Comparison of ENCODE assay signal across 1 cellular context in genomic region chr2:62194558-62195420, GRCh38.
A peak's percentile ranks its signal among the peaks of the same experiment; 100 is the strongest.
TF ChIP-seq lines count a peak whose summit lies in the region.

No MANE protein-coding gene starts in this region.

TF ChIP-seq in HepG2, 621 proteins besides CTCF, POLR2A, EP300 and RAD21 (continued from another document and continues in another):
- peak; percentile 55 for TF ChIP-seq CREM (IDR thresholded peaks at IDR 0.05)
- no peak for TF ChIP-seq CREM (CRISPR knock-in tag; IDR thresholded peaks at IDR 0.05)
- TF ChIP-seq SAP130 (CRISPR knock-in tag; IDR thresholded peaks at IDR 0.05; ENCODE audit: low read depth), result peak; percentile 96
- peak; percentile 59; the same call in 1 of the 2 replicates for TF ChIP-seq SPEN (CRISPR knock-in tag; IDR thresholded peaks at IDR 0.05; ENCODE audit: low read depth)
- TF ChIP-seq ZNF800 (CRISPR knock-in tag; IDR thresholded peaks at IDR 0.05), result peak; percentile 57; the same call in 1 of the 2 replicates
- no peak for TF ChIP-seq AHR (CRISPR knock-in tag; IDR thresholded peaks at IDR 0.05)
- no peak for TF ChIP-seq SNAPC4 (CRISPR knock-in tag; IDR thresholded peaks at IDR 0.05)
- TF ChIP-seq ZNF790 (CRISPR knock-in tag; IDR thresholded peaks at IDR 0.05; ENCODE audit: borderline replicate concordance), result peak; percentile 71; the same call in 1 of the 2 replicates
- TF ChIP-seq ZNF34 (CRISPR knock-in tag; IDR thresholded peaks at IDR 0.05; ENCODE audit: borderline replicate concordance), result no peak
- no peak; the same call in 1 of the 2 replicates for TF ChIP-seq KMT2A (CRISPR knock-in tag; IDR thresholded peaks at IDR 0.05)
- no peak for TF ChIP-seq RORA (CRISPR knock-in tag; IDR thresholded peaks at IDR 0.05)
- TF ChIP-seq PAX8 (CRISPR knock-in tag; IDR thresholded peaks at IDR 0.05; ENCODE audit: borderline replicate concordance), result 0 out of 2 replicates have a peak, but pooled peaks have one; percentile 22
- no peak for TF ChIP-seq ZNF75D (CRISPR knock-in tag; IDR thresholded peaks at IDR 0.05; ENCODE audit: borderline replicate concordance)
- no peak for TF ChIP-seq FOSL1 (CRISPR knock-in tag; IDR thresholded peaks at IDR 0.05; ENCODE audit: borderline replicate concordance)
- peak; percentile 72 for TF ChIP-seq SP5 (CRISPR knock-in tag; IDR thresholded peaks at IDR 0.05; ENCODE audit: borderline replicate concordance, low read depth)
- no peak for TF ChIP-seq ZBTB39 (CRISPR knock-in tag; IDR thresholded peaks at IDR 0.05)
- peak; percentile 74; the same call in 1 of the 2 replicates for TF ChIP-seq ZNF124 (CRISPR knock-in tag; IDR thresholded peaks at IDR 0.05)
- TF ChIP-seq MIER2 (CRISPR knock-in tag; IDR thresholded peaks at IDR 0.05), result 0 out of 2 replicates have a peak, but pooled peaks have one; percentile 24
- TF ChIP-seq SCMH1 (CRISPR knock-in tag; IDR thresholded peaks at IDR 0.05; ENCODE audit: borderline replicate concordance), result no peak
- no peak for TF ChIP-seq MBNL3 (CRISPR knock-in tag; conservative IDR thresholded peaks at IDR 0.05)
- 0 out of 2 replicates have a peak, but pooled peaks have one; percentile 18 for TF ChIP-seq NR2F2 (IDR thresholded peaks at IDR 0.05; ENCODE audit: borderline replicate concordance, low read depth)
- no peak; the same call in 1 of the 2 replicates for TF ChIP-seq TOPORS (CRISPR knock-in tag; IDR thresholded peaks at IDR 0.05)
- peak; percentile 82; the same call in 1 of the 2 replicates for TF ChIP-seq ZNF564 (CRISPR knock-in tag; IDR thresholded peaks at IDR 0.05)
- no peak for TF ChIP-seq ZNF576 (CRISPR knock-in tag; IDR thresholded peaks at IDR 0.05)
- no peak for TF ChIP-seq NR3C1 (CRISPR knock-in tag; IDR thresholded peaks at IDR 0.05)
- TF ChIP-seq ZNF891 (CRISPR knock-in tag; IDR thresholded peaks at IDR 0.05), result no peak
- no peak; the same call in 1 of the 2 replicates for TF ChIP-seq CC2D1A (CRISPR knock-in tag; IDR thresholded peaks at IDR 0.05)
- TF ChIP-seq ZNF773 (CRISPR knock-in tag; IDR thresholded peaks at IDR 0.05; ENCODE audit: borderline replicate concordance), result no peak; the same call in 1 of the 2 replicates
- TF ChIP-seq ARID2 (CRISPR knock-in tag; IDR thresholded peaks at IDR 0.05; ENCODE audit: borderline replicate concordance), result no peak
- no peak for TF ChIP-seq SOX13 (IDR thresholded peaks at IDR 0.05)
- TF ChIP-seq SOX13 (CRISPR knock-in tag; conservative IDR thresholded peaks at IDR 0.05 in 1 of 2, IDR thresholded peaks at IDR 0.05 in 1 of 2), result peak in 1 of 2 experiments; percentile 65; a peak in 2 of 4 replicates
- no peak for TF ChIP-seq ZNF275 (CRISPR knock-in tag; IDR thresholded peaks at IDR 0.05; ENCODE audit: borderline replicate concordance)
- 0 out of 2 replicates have a peak, but pooled peaks have one; percentile 67 for TF ChIP-seq ZNF224 (CRISPR knock-in tag; IDR thresholded peaks at IDR 0.05)
- TF ChIP-seq ZNF704 (CRISPR knock-in tag; IDR thresholded peaks at IDR 0.05; ENCODE audit: borderline replicate concordance), result 0 out of 2 replicates have a peak, but pooled peaks have one; percentile 37
- no peak for TF ChIP-seq NFATC3 (CRISPR knock-in tag; IDR thresholded peaks at IDR 0.05)
- TF ChIP-seq RBFOX2 (IDR thresholded peaks at IDR 0.05; ENCODE audit: low read depth, low read length), result no peak
- peak; percentile 59 for TF ChIP-seq THAP11 (CRISPR knock-in tag; IDR thresholded peaks at IDR 0.05)
- TF ChIP-seq ZC3H4 (CRISPR knock-in tag; IDR thresholded peaks at IDR 0.05; ENCODE audit: borderline replicate concordance), result no peak
- TF ChIP-seq ZBTB25 (CRISPR knock-in tag; IDR thresholded peaks at IDR 0.05), result peak; percentile 93
- no peak; the same call in 1 of the 2 replicates for TF ChIP-seq ZNF660 (CRISPR knock-in tag; IDR thresholded peaks at IDR 0.05; ENCODE audit: borderline replicate concordance, low read depth)
- no peak for TF ChIP-seq ZNF83 (CRISPR knock-in tag; IDR thresholded peaks at IDR 0.05; ENCODE audit: borderline replicate concordance)
- peak; percentile 68; the same call in 1 of the 2 replicates for TF ChIP-seq DPF2 (CRISPR knock-in tag; IDR thresholded peaks at IDR 0.05; ENCODE audit: borderline replicate concordance, low read depth)
- TF ChIP-seq ZNF792 (CRISPR knock-in tag; IDR thresholded peaks at IDR 0.05), result no peak; the same call in 1 of the 2 replicates
- TF ChIP-seq NR2F1 (CRISPR knock-in tag; IDR thresholded peaks at IDR 0.05), result no peak
- no peak for TF ChIP-seq BHLHE40 (IDR thresholded peaks at IDR 0.05; ENCODE audit: low read length)
- TF ChIP-seq PLRG1 (conservative IDR thresholded peaks at IDR 0.05), result no peak
- TF ChIP-seq ZMYM3 (CRISPR knock-in tag; IDR thresholded peaks at IDR 0.05), result no peak; the same call in 1 of the 2 replicates
- no peak for TF ChIP-seq HMG20B (CRISPR knock-in tag; conservative IDR thresholded peaks at IDR 0.05)
- TF ChIP-seq MXD3 (CRISPR knock-in tag; IDR thresholded peaks at IDR 0.05), result no peak
- TF ChIP-seq MLLT10 (CRISPR knock-in tag; IDR thresholded peaks at IDR 0.05), result no peak
- peak; percentile 76 for TF ChIP-seq ZNF501 (CRISPR knock-in tag; IDR thresholded peaks at IDR 0.05)
